6 cellular contexts compared by ENCODE assay signal in genomic region chr19:49475995-49476880, GRCh38. TPM values are rescaled to one million over a fixed set of nuclear protein-coding genes. Genes with fewer than 3 reads are reported as not detected.
DNase-seq lines count a peak whose midpoint lies in the region; ATAC-seq and TF ChIP-seq lines count a peak whose summit lies in the region.

No MANE protein-coding gene starts in this region.

- H3K4me3 ChIP-seq in GM12864 (ENCODE audit: low read depth, low read length), result no peak overlapping the region

- peak; percentile 64 for TF ChIP-seq CTCF in GM12864 (IDR thresholded peaks at IDR 0.05; ENCODE audit: low read depth, low read length, missing control alignments)

- peak overlapping the region; percentile 89 to 96 (median 94) for H3K4me3 Mint-ChIP-seq in T-cell

- peaks cover 39 to 55% (median 47%) of the 10 kb centered on the region in 3 donors for H3K4me1 Mint-ChIP-seq in T-cell

- peak overlapping the region; percentile 93 to 97 for H3K27ac Mint-ChIP-seq in T-cell

- POLR2A ChIA-PET in T-cell (lab: Charles Lee), result interaction anchor here (0.6 to 1.3 kb wide), 4 partner anchors 13 to 20 kb away, joined by 3 read pairs; no protein-coding TSS in a partner anchor

- peaks cover 15% of the 10 kb centered on the region for H3K36me3 Mint-ChIP-seq in T-cell

- H3K9me3 Mint-ChIP-seq in T-cell, result no peaks in the 10 kb centered on the region

- ATAC-seq in T-cell (replicated peaks in 1 of 4) (peak; percentile 35 to 42 (median 40)), HG03097 (IDR thresholded peaks at IDR 0.05; ENCODE audit: low FRiP score, unreplicated experiment) (no peak)

- DNase-seq in GM12864 (ENCODE audit: low read depth), result no peak
- DNase-seq in T-cell, result peak in 33 of 34 experiments; percentile 40 to 71 (median 59)
- DNase-seq in effector CD8-positive, alpha-beta T cell (lab: John Stamatoyannopoulos, UW), result peak; percentile 46
- peak; percentile 71 to 75 for DNase-seq in stimulated activated CD4-positive, alpha-beta T cell treated with anti-CD3 and anti-CD28 coated beads, Interleukin-2, amount 100 ng/mL, for 48 hours
- DNase-seq in NCI-H2107 treated with DMSO at 0.1 percent for 48 hours (lab: John Stamatoyannopoulos, UW; ENCODE audit: unreplicated experiment), result no peak

- no peaks in the 10 kb centered on the region for H3K27me3 Mint-ChIP-seq in T-cell

- CTCF ChIA-PET in T-cell (lab: Charles Lee), result interaction anchor here (0.5 to 1.7 kb wide), 14 partner anchors 9 to 605 kb away, joined by 3 to 8 read pairs (median 4); partner anchors contain the start of genes ALDH16A1 (in 1 of the 2) and PIH1D1 (in 1 of the 2)

RNA-seq across cellular contexts. Expression of gene FLT3LG, which starts 2.2 kb away (rescaled TPM):
- total RNA-seq in T-cell, result 100 to 1,000 TPM; 238 to 356 (median 260) TPM

RNA-seq across cellular contexts. Expression of gene RPL13A, which starts 11.2 kb away (rescaled TPM):
- total RNA-seq in T-cell, result 1,000 to 10,000 TPM; 5,307 to 6,396 (median 5,878) TPM

RNA-seq across cellular contexts. Expression of gene RPS11, which starts 20.0 kb away (rescaled TPM):
- 1,000 to 10,000 TPM; 2,401 to 3,215 (median 2,914) TPM for total RNA-seq in T-cell

RNA-seq across cellular contexts. Expression of gene ALDH16A1, which starts 23.2 kb away (rescaled TPM):
- 10 to 100 TPM; 32.8 to 57.2 (median 46.3) TPM for total RNA-seq in T-cell

RNA-seq across cellular contexts. Expression of gene PIH1D1, which starts 24.6 kb away (rescaled TPM):
- 100 to 1,000 TPM; 122 to 196 (median 163) TPM for total RNA-seq in T-cell

Comparison
In these comparisons a context has a peak if more than half of its experiments do, and no peak if none do; other contexts are left out.
1. DNase-seq: peak in T-cell (33 of 34), effector CD8-positive, alpha-beta T cell (single experiment) and stimulated activated CD4-positive, alpha-beta T cell treated with anti-CD3 and anti-CD28 coated beads, Interleukin-2, amount 100 ng/mL, for 48 hours (2 of 2); none in GM12864 (single experiment) and NCI-H2107 treated with DMSO at 0.1 percent for 48 hours (single experiment).